In genomic region chr1:81670286-81670685, GRCh38 we compare ENCODE assay signal across 9 cellular contexts.
A peak's percentile ranks its signal among the peaks of the same experiment; 100 is the strongest.
DNase-seq lines count a peak whose midpoint lies in the region; ATAC-seq and TF ChIP-seq lines count a peak whose summit lies in the region.
"Had no signal": no experiment of that assay in that cellular context is flagged by ENCODE, and none has a peak within 500 bp of the region (broad histone marks: within the 10 kb centered on the region; RNA-seq: fewer than 3 reads in every experiment).

No MANE protein-coding gene starts in this region.

- ATAC-seq in RWPE2 (ENCODE audit: low read depth) = peak; percentile 83
- ATAC-seq in HG03175 (IDR thresholded peaks at IDR 0.05; ENCODE audit: unreplicated experiment) = no peak
- no peak for ATAC-seq in GM21576 (IDR thresholded peaks at IDR 0.05; ENCODE audit: unreplicated experiment)

- TF ChIP-seq CTCF in RWPE2 (IDR thresholded peaks at IDR 0.05; ENCODE audit: poor library complexity, severe bottlenecking) (no peak), retinal pigment epithelial cell (conservative IDR thresholded peaks at IDR 0.05; ENCODE audit: low read depth, low read length) (no peak)

- no peaks in the 10 kb centered on the region for H3K4me1 ChIP-seq in RWPE2 (ENCODE audit: insufficient read depth, poor library complexity, severe bottlenecking)

- no peaks in the 10 kb centered on the region for H3K9me3 ChIP-seq in RWPE2 (ENCODE audit: severe bottlenecking)

- DNase-seq in G401 (ENCODE audit: low spot score) = peak; percentile 27
- no peak for DNase-seq in RWPE2 (ENCODE audit: low spot score)
- peak; percentile 86 for DNase-seq in glomerular endothelial cell (ENCODE audit: extremely low read depth, low read depth, low spot score)
- peak; percentile 91 for DNase-seq in retinal pigment epithelial cell (ENCODE audit: low read depth)
- no peak for DNase-seq in NOMO-1 treated with dmso at 0.1 percent for 144 hours (lab: John Stamatoyannopoulos, UW; ENCODE audit: unreplicated experiment)
- DNase-seq in stimulated activated CD4-positive, alpha-beta T cell treated with anti-CD3 and anti-CD28 coated beads, Interleukin-4, amount 100 ng/mL, for 4 hours = no peak
- DNase-seq: activated effector memory CD4-positive, alpha-beta T cell treated with Interleukin-2 at 50 U/mL for 16 hours had no signal

- no peak overlapping the region for H3K4me3 ChIP-seq in RWPE2 (ENCODE audit: severe bottlenecking)
- no peak overlapping the region for H3K4me3 ChIP-seq in retinal pigment epithelial cell (ENCODE audit: low read length)

- in situ Hi-C loops in G401 (cut with HindIII; ENCODE audit: low sequenced_read_pairs) = no loop called here

- no peaks in the 10 kb centered on the region for H3K36me3 ChIP-seq in RWPE2 (ENCODE audit: low read depth)

- no peaks in the 10 kb centered on the region for H3K27me3 ChIP-seq in RWPE2 (ENCODE audit: insufficient read depth, poor library complexity, severe bottlenecking)

- no peak overlapping the region for H3K27ac ChIP-seq in RWPE2 (ENCODE audit: poor library complexity, severe bottlenecking)

Comparison
In these comparisons a context has a peak if more than half of its experiments do, and no peak if none do; other contexts are left out.
1. DNase-seq: peak in G401 (single experiment), glomerular endothelial cell (single experiment) and retinal pigment epithelial cell (single experiment); none in RWPE2 (single experiment), NOMO-1 treated with dmso at 0.1 percent for 144 hours (single experiment) and stimulated activated CD4-positive, alpha-beta T cell treated with anti-CD3 and anti-CD28 coated beads, Interleukin-4, amount 100 ng/mL, for 4 hours (0 of 2).